In the genomic region with DNA sequence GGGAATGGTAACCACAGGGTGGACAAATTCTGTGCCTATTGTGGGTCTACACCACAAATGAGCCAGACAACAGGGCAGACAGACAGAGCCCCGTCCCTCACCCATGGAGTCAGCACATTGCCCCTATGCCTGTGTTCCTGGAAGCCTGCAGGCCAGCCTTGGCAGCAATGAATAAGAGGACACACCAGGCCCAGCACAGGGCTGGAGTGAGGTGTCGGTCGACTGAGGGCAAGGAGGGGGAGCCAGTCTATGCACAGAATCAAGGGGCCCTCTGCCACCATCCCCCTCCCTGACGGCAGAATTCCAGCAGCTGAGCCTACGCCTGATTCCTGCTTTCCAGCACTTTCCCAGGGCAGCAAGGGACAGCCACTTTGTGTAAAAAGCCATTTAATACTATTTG, we compare ENCODE assay signal across 26 cellular contexts.
"Had no signal": no experiment of that assay in that cellular context is flagged by ENCODE, and none has a peak within 500 bp of the region (broad histone marks: within the 10 kb centered on the region; RNA-seq: fewer than 3 reads in every experiment).

No MANE protein-coding gene starts in this region.

- H3K27ac Mint-ChIP-seq: effector memory CD8-positive, alpha-beta T cell; naive thymus-derived CD4-positive, alpha-beta T cell; nephron; neural progenitor cell had no signal

- H3K27me3 ChIP-seq: esophagus squamous epithelium, neural progenitor cell, ovary, right lobe of liver, thyroid gland, vagina had no signal

- H3K4me2 ChIP-seq: neural progenitor cell had no signal

- H3K9ac ChIP-seq: neural progenitor cell had no signal

- H3K4me3 Mint-ChIP-seq: effector memory CD8-positive, alpha-beta T cell; naive thymus-derived CD4-positive, alpha-beta T cell; nephron; neural progenitor cell; stimulated activated naive CD8-positive, alpha-beta T cell treated with anti-CD3 and anti-CD28 coated beads, Interleukin-15, amount 100 ng/mL, for 72 hours had no signal

- H3K4me1 Mint-ChIP-seq: nephron; neural progenitor cell; stimulated activated naive CD8-positive, alpha-beta T cell treated with anti-CD3 and anti-CD28 coated beads, Interleukin-15, amount 100 ng/mL, for 72 hours had no signal

- H3K36me3 ChIP-seq: esophagus squamous epithelium, neural progenitor cell, ovary, right lobe of liver, thyroid gland, vagina had no signal

- H3K9me3 Mint-ChIP-seq: nephron, neural progenitor cell had no signal

- ATAC-seq: effector memory CD8-positive, alpha-beta T cell; left lobe of liver; naive thymus-derived CD4-positive, alpha-beta T cell; right lobe of liver; stimulated activated naive CD8-positive, alpha-beta T cell treated with anti-CD3 and anti-CD28 coated beads, Interleukin-15, amount 100 ng/mL, for 72 hours had no signal

- H3K4me1 ChIP-seq: esophagus squamous epithelium, neural progenitor cell, right lobe of liver, vagina had no signal

- H3K9me3 ChIP-seq: esophagus squamous epithelium, ovary, right lobe of liver, thyroid gland, vagina had no signal

- H3K4me3 ChIP-seq: esophagus squamous epithelium, lung, neural progenitor cell, ovary, right lobe of liver, thyroid gland, vagina had no signal

- DNase-seq: cortex of kidney; effector memory CD8-positive, alpha-beta T cell; erythroblast; esophagus squamous epithelium; foreskin melanocyte; kidney; mesenchymal stem cell; midbrain; naive thymus-derived CD4-positive, alpha-beta T cell; ovary; retina; right lobe of liver; small intestine; stimulated activated CD4-positive, alpha-beta T cell treated with anti-CD3 and anti-CD28 coated beads, Interleukin-12 subunit alpha, Interleukin-12 subunit beta, amount 100 ng/mL, for 4 hours; stimulated activated CD4-positive, alpha-beta T cell treated with anti-CD3 and anti-CD28 coated beads, Interleukin-1b, Interleukin-23, amount 100 ng/mL, for 48 hours; stimulated activated CD4-positive, alpha-beta T cell treated with anti-CD3 and anti-CD28 coated beads, Interleukin-4, amount 100 ng/mL, for 1 hour; stimulated activated CD8-positive, alpha-beta memory T cell treated with anti-CD3 and anti-CD28 coated beads, Interleukin-4, amount 100 ng/mL, for 48 hours; stimulated activated naive CD4-positive, alpha-beta T cell; stimulated activated naive CD8-positive, alpha-beta T cell treated with anti-CD3 and anti-CD28 coated beads, Interleukin-15, amount 100 ng/mL, for 72 hours; thyroid gland; trophoblast cell had no signal

- H3K27me3 Mint-ChIP-seq: effector memory CD8-positive, alpha-beta T cell; stimulated activated naive CD8-positive, alpha-beta T cell treated with anti-CD3 and anti-CD28 coated beads, Interleukin-15, amount 100 ng/mL, for 72 hours had no signal

- H3K36me3 Mint-ChIP-seq: neural progenitor cell had no signal

- H3K27ac ChIP-seq: esophagus squamous epithelium, neural progenitor cell, ovary, right lobe of liver, thyroid gland, vagina had no signal
